ENCODE assay signal across 1 cellular context in genomic region chr3:52277972-52278509, GRCh38.
TF ChIP-seq lines count a peak whose summit lies in the region.

No MANE protein-coding gene starts in this region.

TF ChIP-seq in HepG2, 621 proteins besides CTCF, POLR2A, EP300 and RAD21 (continued from another document and continues in another):
- TF ChIP-seq, protein P1, sequence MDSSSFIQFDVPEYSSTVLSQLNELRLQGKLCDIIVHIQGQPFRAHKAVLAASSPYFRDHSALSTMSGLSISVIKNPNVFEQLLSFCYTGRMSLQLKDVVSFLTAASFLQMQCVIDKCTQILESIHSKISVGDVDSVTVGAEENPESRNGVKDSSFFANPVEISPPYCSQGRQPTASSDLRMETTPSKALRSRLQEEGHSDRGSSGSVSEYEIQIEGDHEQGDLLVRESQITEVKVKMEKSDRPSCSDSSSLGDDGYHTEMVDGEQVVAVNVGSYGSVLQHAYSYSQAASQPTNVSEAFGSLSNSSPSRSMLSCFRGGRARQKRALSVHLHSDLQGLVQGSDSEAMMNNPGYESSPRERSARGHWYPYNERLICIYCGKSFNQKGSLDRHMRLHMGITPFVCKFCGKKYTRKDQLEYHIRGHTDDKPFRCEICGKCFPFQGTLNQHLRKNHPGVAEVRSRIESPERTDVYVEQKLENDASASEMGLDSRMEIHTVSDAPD (CRISPR knock-in tag; IDR thresholded peaks at IDR 0.05): no peak
- TF ChIP-seq U2AF1 (optimal IDR thresholded peaks at IDR 0.05; ENCODE audit: low read depth, low read length): no peak
- TF ChIP-seq, protein P2, sequence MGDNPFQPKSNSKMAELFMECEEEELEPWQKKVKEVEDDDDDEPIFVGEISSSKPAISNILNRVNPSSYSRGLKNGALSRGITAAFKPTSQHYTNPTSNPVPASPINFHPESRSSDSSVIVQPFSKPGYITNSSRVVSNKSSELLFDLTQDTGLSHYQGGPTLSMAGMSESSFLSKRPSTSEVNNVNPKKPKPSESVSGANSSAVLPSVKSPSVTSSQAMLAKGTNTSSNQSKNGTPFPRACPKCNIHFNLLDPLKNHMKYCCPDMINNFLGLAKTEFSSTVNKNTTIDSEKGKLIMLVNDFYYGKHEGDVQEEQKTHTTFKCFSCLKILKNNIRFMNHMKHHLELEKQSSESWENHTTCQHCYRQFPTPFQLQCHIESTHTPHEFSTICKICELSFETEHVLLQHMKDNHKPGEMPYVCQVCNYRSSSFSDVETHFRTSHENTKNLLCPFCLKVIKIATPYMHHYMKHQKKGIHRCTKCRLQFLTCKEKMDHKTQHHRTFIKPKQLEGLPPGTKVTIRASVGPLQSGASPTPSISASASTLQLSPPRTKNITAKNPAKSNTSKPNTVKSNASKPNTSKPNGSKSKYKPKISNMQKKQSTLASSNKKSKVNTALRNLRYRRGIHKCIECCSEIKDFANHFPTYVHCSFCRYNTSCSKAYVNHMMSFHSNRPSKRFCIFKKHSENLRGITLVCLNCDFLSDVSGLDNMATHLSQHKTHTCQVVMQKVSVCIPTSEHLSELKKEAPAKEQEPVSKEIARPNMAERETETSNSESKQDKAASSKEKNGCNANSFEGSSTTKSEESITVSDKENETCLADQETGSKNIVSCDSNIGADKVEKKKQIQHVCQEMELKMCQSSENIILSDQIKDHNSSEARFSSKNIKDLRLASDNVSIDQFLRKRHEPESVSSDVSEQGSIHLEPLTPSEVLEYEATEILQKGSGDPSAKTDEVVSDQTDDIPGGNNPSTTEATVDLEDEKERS (CRISPR knock-in tag; IDR thresholded peaks at IDR 0.05): no peak
- no peak for TF ChIP-seq ZNF292 (CRISPR knock-in tag; IDR thresholded peaks at IDR 0.05; ENCODE audit: borderline replicate concordance, low read depth)
- TF ChIP-seq, protein P3, sequence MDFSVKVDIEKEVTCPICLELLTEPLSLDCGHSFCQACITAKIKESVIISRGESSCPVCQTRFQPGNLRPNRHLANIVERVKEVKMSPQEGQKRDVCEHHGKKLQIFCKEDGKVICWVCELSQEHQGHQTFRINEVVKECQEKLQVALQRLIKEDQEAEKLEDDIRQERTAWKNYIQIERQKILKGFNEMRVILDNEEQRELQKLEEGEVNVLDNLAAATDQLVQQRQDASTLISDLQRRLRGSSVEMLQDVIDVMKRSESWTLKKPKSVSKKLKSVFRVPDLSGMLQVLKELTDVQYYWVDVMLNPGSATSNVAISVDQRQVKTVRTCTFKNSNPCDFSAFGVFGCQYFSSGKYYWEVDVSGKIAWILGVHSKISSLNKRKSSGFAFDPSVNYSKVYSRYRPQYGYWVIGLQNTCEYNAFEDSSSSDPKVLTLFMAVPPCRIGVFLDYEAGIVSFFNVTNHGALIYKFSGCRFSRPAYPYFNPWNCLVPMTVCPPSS (IDR thresholded peaks at IDR 0.05): no peak
- TF ChIP-seq ZNF337 (CRISPR knock-in tag; IDR thresholded peaks at IDR 0.05; ENCODE audit: borderline replicate concordance, low read depth): no peak
- TF ChIP-seq ZNF326 (CRISPR knock-in tag; IDR thresholded peaks at IDR 0.05; ENCODE audit: borderline replicate concordance): no peak
- TF ChIP-seq, protein P4, sequence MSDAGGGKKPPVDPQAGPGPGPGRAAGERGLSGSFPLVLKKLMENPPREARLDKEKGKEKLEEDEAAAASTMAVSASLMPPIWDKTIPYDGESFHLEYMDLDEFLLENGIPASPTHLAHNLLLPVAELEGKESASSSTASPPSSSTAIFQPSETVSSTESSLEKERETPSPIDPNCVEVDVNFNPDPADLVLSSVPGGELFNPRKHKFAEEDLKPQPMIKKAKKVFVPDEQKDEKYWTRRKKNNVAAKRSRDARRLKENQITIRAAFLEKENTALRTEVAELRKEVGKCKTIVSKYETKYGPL (CRISPR knock-in tag; IDR thresholded peaks at IDR 0.05): no peak
- 0 out of 2 replicates have a peak, but pooled peaks have one; percentile 60 for TF ChIP-seq ZNF850 (CRISPR knock-in tag; conservative IDR thresholded peaks at IDR 0.05)
- no peak for TF ChIP-seq NFE2L1 (CRISPR knock-in tag; IDR thresholded peaks at IDR 0.05; ENCODE audit: borderline replicate concordance)
- peak; percentile 65 for TF ChIP-seq ASH2L (IDR thresholded peaks at IDR 0.05; ENCODE audit: insufficient read length, low read depth, low read length)
- TF ChIP-seq ATRX (CRISPR knock-in tag; IDR thresholded peaks at IDR 0.05; ENCODE audit: borderline replicate concordance): no peak
- TF ChIP-seq ZNF740 (CRISPR knock-in tag; IDR thresholded peaks at IDR 0.05): no peak
- TF ChIP-seq, protein P5, sequence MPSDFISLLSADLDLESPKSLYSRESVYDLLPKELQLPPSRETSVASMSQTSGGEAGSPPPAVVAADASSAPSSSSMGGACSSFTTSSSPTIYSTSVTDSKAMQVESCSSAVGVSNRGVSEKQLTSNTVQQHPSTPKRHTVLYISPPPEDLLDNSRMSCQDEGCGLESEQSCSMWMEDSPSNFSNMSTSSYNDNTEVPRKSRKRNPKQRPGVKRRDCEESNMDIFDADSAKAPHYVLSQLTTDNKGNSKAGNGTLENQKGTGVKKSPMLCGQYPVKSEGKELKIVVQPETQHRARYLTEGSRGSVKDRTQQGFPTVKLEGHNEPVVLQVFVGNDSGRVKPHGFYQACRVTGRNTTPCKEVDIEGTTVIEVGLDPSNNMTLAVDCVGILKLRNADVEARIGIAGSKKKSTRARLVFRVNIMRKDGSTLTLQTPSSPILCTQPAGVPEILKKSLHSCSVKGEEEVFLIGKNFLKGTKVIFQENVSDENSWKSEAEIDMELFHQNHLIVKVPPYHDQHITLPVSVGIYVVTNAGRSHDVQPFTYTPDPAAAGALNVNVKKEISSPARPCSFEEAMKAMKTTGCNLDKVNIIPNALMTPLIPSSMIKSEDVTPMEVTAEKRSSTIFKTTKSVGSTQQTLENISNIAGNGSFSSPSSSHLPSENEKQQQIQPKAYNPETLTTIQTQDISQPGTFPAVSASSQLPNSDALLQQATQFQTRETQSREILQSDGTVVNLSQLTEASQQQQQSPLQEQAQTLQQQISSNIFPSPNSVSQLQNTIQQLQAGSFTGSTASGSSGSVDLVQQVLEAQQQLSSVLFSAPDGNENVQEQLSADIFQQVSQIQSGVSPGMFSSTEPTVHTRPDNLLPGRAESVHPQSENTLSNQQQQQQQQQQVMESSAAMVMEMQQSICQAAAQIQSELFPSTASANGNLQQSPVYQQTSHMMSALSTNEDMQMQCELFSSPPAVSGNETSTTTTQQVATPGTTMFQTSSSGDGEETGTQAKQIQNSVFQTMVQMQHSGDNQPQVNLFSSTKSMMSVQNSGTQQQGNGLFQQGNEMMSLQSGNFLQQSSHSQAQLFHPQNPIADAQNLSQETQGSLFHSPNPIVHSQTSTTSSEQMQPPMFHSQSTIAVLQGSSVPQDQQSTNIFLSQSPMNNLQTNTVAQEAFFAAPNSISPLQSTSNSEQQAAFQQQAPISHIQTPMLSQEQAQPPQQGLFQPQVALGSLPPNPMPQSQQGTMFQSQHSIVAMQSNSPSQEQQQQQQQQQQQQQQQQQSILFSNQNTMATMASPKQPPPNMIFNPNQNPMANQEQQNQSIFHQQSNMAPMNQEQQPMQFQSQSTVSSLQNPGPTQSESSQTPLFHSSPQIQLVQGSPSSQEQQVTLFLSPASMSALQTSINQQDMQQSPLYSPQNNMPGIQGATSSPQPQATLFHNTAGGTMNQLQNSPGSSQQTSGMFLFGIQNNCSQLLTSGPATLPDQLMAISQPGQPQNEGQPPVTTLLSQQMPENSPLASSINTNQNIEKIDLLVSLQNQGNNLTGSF (CRISPR knock-in tag; IDR thresholded peaks at IDR 0.05): no peak
- TF ChIP-seq ZNF318 (CRISPR knock-in tag; IDR thresholded peaks at IDR 0.05): 0 out of 2 replicates have a peak, but pooled peaks have one; percentile 21
- TF ChIP-seq, protein P6, sequence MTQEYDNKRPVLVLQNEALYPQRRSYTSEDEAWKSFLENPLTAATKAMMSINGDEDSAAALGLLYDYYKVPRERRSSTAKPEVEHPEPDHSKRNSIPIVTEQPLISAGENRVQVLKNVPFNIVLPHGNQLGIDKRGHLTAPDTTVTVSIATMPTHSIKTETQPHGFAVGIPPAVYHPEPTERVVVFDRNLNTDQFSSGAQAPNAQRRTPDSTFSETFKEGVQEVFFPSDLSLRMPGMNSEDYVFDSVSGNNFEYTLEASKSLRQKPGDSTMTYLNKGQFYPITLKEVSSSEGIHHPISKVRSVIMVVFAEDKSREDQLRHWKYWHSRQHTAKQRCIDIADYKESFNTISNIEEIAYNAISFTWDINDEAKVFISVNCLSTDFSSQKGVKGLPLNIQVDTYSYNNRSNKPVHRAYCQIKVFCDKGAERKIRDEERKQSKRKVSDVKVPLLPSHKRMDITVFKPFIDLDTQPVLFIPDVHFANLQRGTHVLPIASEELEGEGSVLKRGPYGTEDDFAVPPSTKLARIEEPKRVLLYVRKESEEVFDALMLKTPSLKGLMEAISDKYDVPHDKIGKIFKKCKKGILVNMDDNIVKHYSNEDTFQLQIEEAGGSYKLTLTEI (CRISPR knock-in tag; conservative IDR thresholded peaks at IDR 0.05): no peak
- no peak for TF ChIP-seq ATF4 (CRISPR knock-in tag; IDR thresholded peaks at IDR 0.05)
- TF ChIP-seq WIZ (CRISPR knock-in tag; IDR thresholded peaks at IDR 0.05): no peak
- TF ChIP-seq ZSCAN31 (CRISPR knock-in tag; IDR thresholded peaks at IDR 0.05; ENCODE audit: low read depth): no peak; the same call in 1 of the 2 replicates
- no peak for TF ChIP-seq ZNF281 (CRISPR knock-in tag; IDR thresholded peaks at IDR 0.05; ENCODE audit: borderline replicate concordance)
- TF ChIP-seq, protein P7, sequence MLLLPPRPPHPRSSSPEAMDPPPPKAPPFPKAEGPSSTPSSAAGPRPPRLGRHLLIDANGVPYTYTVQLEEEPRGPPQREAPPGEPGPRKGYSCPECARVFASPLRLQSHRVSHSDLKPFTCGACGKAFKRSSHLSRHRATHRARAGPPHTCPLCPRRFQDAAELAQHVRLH (CRISPR knock-in tag; IDR thresholded peaks at IDR 0.05; ENCODE audit: borderline replicate concordance, low read depth): no peak
